ENCODE assay signal across 16 cellular contexts in the genomic region with DNA sequence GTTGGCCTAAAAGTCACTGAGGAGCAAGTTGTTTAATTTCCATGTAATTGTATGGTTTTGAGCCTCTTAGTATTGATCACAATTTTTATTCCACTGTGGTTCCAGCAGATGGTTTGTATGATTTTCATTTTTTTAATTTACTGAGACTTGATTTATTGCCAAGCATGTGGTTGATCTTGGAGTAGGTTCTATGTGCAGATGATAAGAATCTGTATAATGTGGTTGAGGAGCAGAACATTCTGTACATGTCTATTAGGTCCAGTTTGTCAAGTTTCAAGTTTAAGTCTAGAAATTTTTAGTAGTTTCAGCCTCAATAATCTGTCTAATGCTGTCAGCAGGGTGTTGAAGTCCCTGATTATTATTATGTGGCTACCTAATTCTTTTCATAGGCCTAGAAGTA. TPM values are rescaled to one million over a fixed set of nuclear protein-coding genes. Genes with fewer than 3 reads are reported as not detected.
DNase-seq lines count a peak whose midpoint lies in the region; ATAC-seq and TF ChIP-seq lines count a peak whose summit lies in the region.
"Had no signal": no experiment of that assay in that cellular context is flagged by ENCODE, and none has a peak within 500 bp of the region (broad histone marks: within the 10 kb centered on the region; RNA-seq: fewer than 3 reads in every experiment).

No MANE protein-coding gene starts in this region.

- no peak overlapping the region for H3K4me3 Mint-ChIP-seq in nephron progenitor cell
- no peak overlapping the region for H3K4me3 Mint-ChIP-seq in activated naive CD4-positive, alpha-beta T cell treated with anti-CD3 and anti-CD28 coated beads, Interleukin-2, amount 10 ng/mL, durations not matched to agents 7 days and 5 days
- H3K4me3 Mint-ChIP-seq: B cell; CD8-positive, alpha-beta T cell had no signal

- H3K9me3 ChIP-seq in prostate gland: no peaks in the 10 kb centered on the region
- H3K9me3 ChIP-seq: BLaER1 treated with 17β-estradiol and CSF1 and Interleukin-3, amounts not matched to agents 10 nM and 100 nM; HAP-1 had no signal

- TF ChIP-seq CTCF in 22Rv1 (IDR thresholded peaks at IDR 0.05) (no peak), VCaP (conservative IDR thresholded peaks at IDR 0.05) (no peak), prostate gland (IDR thresholded peaks at IDR 0.05) (no peak), nephron progenitor cell (IDR thresholded peaks at IDR 0.05) (no peak)

- H3K27me3 Mint-ChIP-seq in nephron progenitor cell (ENCODE audit: low read depth, poor library complexity): no peaks in the 10 kb centered on the region
- no peaks in the 10 kb centered on the region for H3K27me3 Mint-ChIP-seq in activated naive CD4-positive, alpha-beta T cell treated with anti-CD3 and anti-CD28 coated beads, Interleukin-2, amount 10 ng/mL, durations not matched to agents 7 days and 5 days
- H3K27me3 Mint-ChIP-seq: B cell had no signal

- intact Hi-C loops in prostate gland (cut with DNase I): loop anchor here (10.0 kb wide), 1 partner anchor 49 kb away; no protein-coding TSS in a partner anchor

- H3K4me1 ChIP-seq in prostate gland (replicated peaks): no peaks in the 10 kb centered on the region
- H3K4me1 ChIP-seq: BLaER1 treated with 17β-estradiol and CSF1 and Interleukin-3, amounts not matched to agents 10 nM and 100 nM had no signal

- H3K27ac ChIP-seq in 22Rv1 (peak overlapping the region; percentile 62), VCaP (peak overlapping the region; percentile 53), prostate gland (peak overlapping the region; percentile 37 to 60)
- H3K27ac ChIP-seq: BLaER1 treated with 17β-estradiol and CSF1 and Interleukin-3, amounts not matched to agents 10 nM and 100 nM; HL-60 had no signal

- H3K4me3 ChIP-seq in prostate gland: no peak overlapping the region
- H3K4me3 ChIP-seq: BLaER1 treated with 17β-estradiol and CSF1 and Interleukin-3, amounts not matched to agents 10 nM and 100 nM; HAP-1 had no signal

- peak; percentile 8 for DNase-seq in astrocyte of the hippocampus (ENCODE audit: low read depth, low spot score)
- DNase-seq in prostate gland (ENCODE audit: low spot score): no peak
- no peak for DNase-seq in nephron progenitor cell
- no peak for DNase-seq in activated naive CD4-positive, alpha-beta T cell treated with anti-CD3 and anti-CD28 coated beads, Interleukin-2, amount 10 ng/mL, durations not matched to agents 7 days and 5 days
- DNase-seq: Calu3; CD8-positive, alpha-beta T cell; DMS79 treated with DMSO at 0.1 percent for 48 hours; GF-D8 had no signal

- H3K27ac Mint-ChIP-seq in nephron progenitor cell: no peak overlapping the region
- H3K27ac Mint-ChIP-seq in activated naive CD4-positive, alpha-beta T cell treated with anti-CD3 and anti-CD28 coated beads, Interleukin-2, amount 10 ng/mL, durations not matched to agents 7 days and 5 days: no peak overlapping the region
- H3K27ac Mint-ChIP-seq: B cell; CD8-positive, alpha-beta T cell had no signal

- H3K9me3 Mint-ChIP-seq in nephron progenitor cell: peaks cover 11% of the 10 kb centered on the region
- H3K9me3 Mint-ChIP-seq in activated naive CD4-positive, alpha-beta T cell treated with anti-CD3 and anti-CD28 coated beads, Interleukin-2, amount 10 ng/mL, durations not matched to agents 7 days and 5 days: no peaks in the 10 kb centered on the region
- H3K9me3 Mint-ChIP-seq: CD8-positive, alpha-beta T cell had no signal

- H3K4me1 Mint-ChIP-seq in nephron progenitor cell: no peaks in the 10 kb centered on the region
- no peaks in the 10 kb centered on the region for H3K4me1 Mint-ChIP-seq in activated naive CD4-positive, alpha-beta T cell treated with anti-CD3 and anti-CD28 coated beads, Interleukin-2, amount 10 ng/mL, durations not matched to agents 7 days and 5 days
- H3K4me1 Mint-ChIP-seq: B cell had no signal

- no peaks in the 10 kb centered on the region for H3K36me3 Mint-ChIP-seq in nephron progenitor cell (ENCODE audit: low read depth)
- no peaks in the 10 kb centered on the region for H3K36me3 Mint-ChIP-seq in activated naive CD4-positive, alpha-beta T cell treated with anti-CD3 and anti-CD28 coated beads, Interleukin-2, amount 10 ng/mL, durations not matched to agents 7 days and 5 days
- H3K36me3 Mint-ChIP-seq: CD8-positive, alpha-beta T cell had no signal

- CTCF ChIA-PET in activated naive CD4-positive, alpha-beta T cell treated with anti-CD3 and anti-CD28 coated beads, Interleukin-2, amount 10 ng/mL, durations not matched to agents 7 days and 5 days (lab: Charles Lee): no interaction called here

- H3K27me3 ChIP-seq in prostate gland (replicated peaks; ENCODE audit: insufficient read depth): no peaks in the 10 kb centered on the region
- H3K27me3 ChIP-seq: BLaER1 treated with 17β-estradiol and CSF1 and Interleukin-3, amounts not matched to agents 10 nM and 100 nM had no signal

- ATAC-seq in GM18867 (IDR thresholded peaks at IDR 0.05; ENCODE audit: unreplicated experiment) (no peak), HG02610 (IDR thresholded peaks at IDR 0.05; ENCODE audit: unreplicated experiment) (no peak)
- ATAC-seq: CD8-positive, alpha-beta T cell had no signal

- H3K36me3 ChIP-seq in prostate gland: no peaks in the 10 kb centered on the region
- H3K36me3 ChIP-seq: BLaER1 treated with 17β-estradiol and CSF1 and Interleukin-3, amounts not matched to agents 10 nM and 100 nM; HAP-1 had no signal

- TF ChIP-seq POLR2A in prostate gland (IDR thresholded peaks at IDR 0.05): no peak

RNA-seq across cellular contexts. Expression of a gene that starts 22.7 kb away (rescaled TPM):
- total RNA-seq in prostate gland: 10 to 100 TPM; 16.3 to 20.3 TPM
